ENCODE assay signal across 10 cellular contexts in the genomic region with DNA sequence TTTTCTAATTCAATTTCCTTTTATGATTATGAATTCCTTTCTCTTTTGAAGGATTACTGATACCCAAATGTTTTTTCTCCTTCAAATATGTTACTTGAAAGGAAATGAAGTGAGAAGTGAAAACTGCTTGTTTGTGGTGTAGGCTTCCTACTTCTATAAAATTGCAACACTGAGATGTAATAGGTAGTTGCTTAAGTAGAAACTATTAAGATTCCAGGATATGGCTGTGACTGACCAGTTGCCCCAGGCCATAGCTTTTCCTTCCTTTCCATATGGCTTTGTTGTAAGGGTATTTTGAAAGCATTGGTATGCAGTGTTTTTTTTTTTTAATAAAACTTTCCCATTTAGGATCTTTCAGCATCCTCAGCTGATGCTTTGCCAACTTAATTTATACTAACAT. TPM values are rescaled to one million over a fixed set of nuclear protein-coding genes. Genes with fewer than 3 reads are reported as not detected.
A peak's percentile ranks its signal among the peaks of the same experiment; 100 is the strongest.
DNase-seq lines count a peak whose midpoint lies in the region; ATAC-seq and TF ChIP-seq lines count a peak whose summit lies in the region.
"Had no signal": no experiment of that assay in that cellular context is flagged by ENCODE, and none has a peak within 500 bp of the region (broad histone marks: within the 10 kb centered on the region; RNA-seq: fewer than 3 reads in every experiment).

No MANE protein-coding gene starts in this region.

- H3K9me2 ChIP-seq in GM23338 (ENCODE audit: insufficient read depth) (no peaks in the 10 kb centered on the region), PC-9 (ENCODE audit: insufficient read depth) (0 out of 2 replicates have a peak, but pooled peaks cover 3% of the 10 kb centered on the region)

- ATAC-seq in GM23338 (no peak), HG02642 (IDR thresholded peaks at IDR 0.05; ENCODE audit: poor library complexity, unreplicated experiment) (no peak), GM18505 (IDR thresholded peaks at IDR 0.05; ENCODE audit: unreplicated experiment) (no peak), HG03571 (IDR thresholded peaks at IDR 0.05; ENCODE audit: unreplicated experiment) (no peak)

- intact Hi-C loops in A673 (cut with micrococcal nuclease; ENCODE audit: unreplicated experiment) (no loop called here), PC-9 (cut with micrococcal nuclease; ENCODE audit: unreplicated experiment) (no loop called here)

- peaks cover 13% of the 10 kb centered on the region; the same call in 2 of the 3 replicates for H3K36me3 Mint-ChIP-seq in GM23338 (ENCODE audit: low read depth)

- H3K4me3 Mint-ChIP-seq in GM23338: no peak overlapping the region
- H3K4me3 Mint-ChIP-seq: CD4-positive, CD25-positive, alpha-beta regulatory T cell had no signal

- no peak overlapping the region for H3K4me2 ChIP-seq in GM23338
- peak overlapping the region; percentile 41; the same call in 1 of the 2 replicates for H3K4me2 ChIP-seq in PC-9

- DNase-seq in A673 (ENCODE audit: low spot score) (peak; percentile 14), GM23338 (ENCODE audit: low spot score) (peak; percentile 12), PC-9 (peak; percentile 45 to 90), fibroblast of pulmonary artery (ENCODE audit: low read depth) (peak; percentile 79), NCI-H2029 (lab: John Stamatoyannopoulos, UW) (no peak)
- DNase-seq: brain microvascular endothelial cell; CD4-positive, CD25-positive, alpha-beta regulatory T cell had no signal

- H3K36me3 ChIP-seq in A673 (ENCODE audit: insufficient read depth, low read length, poor library complexity, severe bottlenecking) (no peaks in the 10 kb centered on the region), GM23338 (ENCODE audit: insufficient read depth) (0 out of 2 replicates have a peak, but pooled peaks cover 4% of the 10 kb centered on the region), PC-9 (ENCODE audit: low read depth) (peaks cover 6% of the 10 kb centered on the region; the same call in 1 of the 2 replicates)
- H3K36me3 ChIP-seq: brain microvascular endothelial cell had no signal

- no peaks in the 10 kb centered on the region for H3K9me3 ChIP-seq in A673 (ENCODE audit: low read depth, low read length, poor library complexity, severe bottlenecking)
- no peaks in the 10 kb centered on the region for H3K9me3 ChIP-seq in PC-9 (ENCODE audit: insufficient read depth, low read depth)

- H3K4me1 ChIP-seq in A673 (ENCODE audit: insufficient read depth, low read length, poor library complexity, severe bottlenecking): peaks cover 17% of the 10 kb centered on the region
- H3K4me1 ChIP-seq in GM23338 (ENCODE audit: insufficient read depth): peaks cover 3% of the 10 kb centered on the region
- peaks cover 16% of the 10 kb centered on the region for H3K4me1 ChIP-seq in PC-9 (replicated peaks; ENCODE audit: insufficient read depth)

- TF ChIP-seq CTCF in A673 (conservative IDR thresholded peaks at IDR 0.05; ENCODE audit: low read depth, low read length) (no peak), GM23338 (conservative IDR thresholded peaks at IDR 0.05; ENCODE audit: low read depth in 2 of 2) (no peak), PC-9 (conservative IDR thresholded peaks at IDR 0.05) (no peak), fibroblast of pulmonary artery (IDR thresholded peaks at IDR 0.05; ENCODE audit: low read length, missing control alignments) (no peak)

- no peak for TF ChIP-seq POLR2A in GM18505 (IDR thresholded peaks at IDR 0.05; ENCODE audit: borderline replicate concordance, extremely low read depth, insufficient read depth, insufficient read length)

- POLR2A ChIA-PET in A673 (lab: Charles Lee; ENCODE audit: low non-redundant PET) (no interaction called here), PC-9 (lab: Charles Lee; ENCODE audit: unreplicated experiment) (interaction anchor here (0.6 kb wide), 1 partner anchor 822 kb away, joined by 3 read pairs; no protein-coding TSS in a partner anchor)

- H3K9me3 Mint-ChIP-seq in GM23338: no peaks in the 10 kb centered on the region
- H3K9me3 Mint-ChIP-seq: CD4-positive, CD25-positive, alpha-beta regulatory T cell had no signal

- no peak overlapping the region for H3K27ac Mint-ChIP-seq in GM23338
- H3K27ac Mint-ChIP-seq: CD4-positive, CD25-positive, alpha-beta regulatory T cell had no signal

- CTCF ChIA-PET in A673 (lab: Charles Lee) (no interaction called here), PC-9 (lab: Charles Lee) (no interaction called here)

- H3K4me3 ChIP-seq in A673 (ENCODE audit: low read depth, low read length, poor library complexity, severe bottlenecking): no peak overlapping the region
- no peak overlapping the region for H3K4me3 ChIP-seq in GM23338
- H3K4me3 ChIP-seq in PC-9: no peak overlapping the region
- H3K4me3 ChIP-seq in fibroblast of pulmonary artery (replicated peaks; ENCODE audit: low read depth, low read length): no peak overlapping the region

- H3K27me3 Mint-ChIP-seq in GM23338 (ENCODE audit: insufficient read depth, low read depth, poor library complexity): no peaks in the 10 kb centered on the region
- H3K27me3 Mint-ChIP-seq: CD4-positive, CD25-positive, alpha-beta regulatory T cell had no signal

- H4K20me1 ChIP-seq in GM23338 (replicated peaks; ENCODE audit: insufficient read depth) (0 out of 2 replicates have a peak, but pooled peaks cover 5% of the 10 kb centered on the region), PC-9 (ENCODE audit: insufficient read depth) (no peaks in the 10 kb centered on the region)

- no peaks in the 10 kb centered on the region for H3K4me1 Mint-ChIP-seq in GM23338

- no peaks in the 10 kb centered on the region for H3K27me3 ChIP-seq in A673 (replicated peaks; ENCODE audit: insufficient read depth, low read depth, low read length, poor library complexity)
- H3K27me3 ChIP-seq in GM23338 (ENCODE audit: insufficient read depth): no peaks in the 10 kb centered on the region
- no peaks in the 10 kb centered on the region for H3K27me3 ChIP-seq in PC-9 (ENCODE audit: insufficient read depth, low read depth)
- H3K27me3 ChIP-seq: brain microvascular endothelial cell had no signal

- H3K27ac ChIP-seq in A673 (ENCODE audit: low read depth, low read length, poor library complexity, severe bottlenecking) (no peak overlapping the region), GM23338 (ENCODE audit: low read depth) (no peak overlapping the region), PC-9 (peak overlapping the region; percentile 77)
- H3K27ac ChIP-seq: brain microvascular endothelial cell had no signal

- H2AFZ ChIP-seq in GM23338 (no peak overlapping the region), PC-9 (no peak overlapping the region)

- H3F3A ChIP-seq in GM23338 (replicated peaks; ENCODE audit: low read depth) (no peaks in the 10 kb centered on the region), PC-9 (ENCODE audit: insufficient read depth, low read depth) (peaks cover 5% of the 10 kb centered on the region; the same call in 1 of the 2 replicates)

- BruUV-seq in A673 (replicated peaks; lab: Mats Ljungman, UMichigan) (no TSS peak), PC-9 (replicated peaks; lab: Mats Ljungman, UMichigan) (no TSS peak)

- H3K79me2 ChIP-seq in GM23338 (replicated peaks; ENCODE audit: insufficient read depth) (peaks cover 38% of the 10 kb centered on the region), PC-9 (ENCODE audit: low read depth) (peaks cover 22% of the 10 kb centered on the region; the same call in 1 of the 2 replicates)

TF ChIP-seq in GM23338, 12 proteins besides CTCF, POLR2A, EP300 and RAD21 (continues in another document):
- TF ChIP-seq POLR2AphosphoS5 (IDR thresholded peaks at IDR 0.05; ENCODE audit: low read depth): no peak
- TF ChIP-seq ZNF331 (CRISPR knock-in tag; IDR thresholded peaks at IDR 0.05; ENCODE audit: low read depth): no peak

RNA-seq across cellular contexts. Expression of a gene that starts 28.5 kb away (rescaled TPM):
- total RNA-seq in A673 (2021) (45.4 and 46.0 TPM in 2 replicates), PC-9 (2021) (44.6 and 56.6 TPM in 2 replicates)
- total RNA-seq in GM23338 (2014; rRNA removed; shearing (Covaris generic)): 32.9 and 33.6 TPM in 2 replicates
- polyA plus RNA-seq in GM23338 (2016; fragmentation: Nextera tagmentation; extraction: Ambion mirVana): 8.3 and 9.4 TPM in 2 replicates
